In genomic region chr21:43917515-43918384, GRCh38 we compare ENCODE assay signal across 8 cellular contexts. TPM values are rescaled to one million over a fixed set of nuclear protein-coding genes. Genes with fewer than 3 reads are reported as not detected.
DNase-seq lines count a peak whose midpoint lies in the region; ATAC-seq and TF ChIP-seq lines count a peak whose summit lies in the region.
"Had no signal": no experiment of that assay in that cellular context is flagged by ENCODE, and none has a peak within 500 bp of the region (broad histone marks: within the 10 kb centered on the region; RNA-seq: fewer than 3 reads in every experiment).

No MANE protein-coding gene starts in this region.

- peaks cover 80% of the 10 kb centered on the region for H3K79me2 ChIP-seq in GM23248 (ENCODE audit: insufficient read depth)

- no peak; the same call in 1 of the 2 replicates for TF ChIP-seq CTCF in VCaP (conservative IDR thresholded peaks at IDR 0.05)

- no peaks in the 10 kb centered on the region for H3K9me3 ChIP-seq in GM23248 (ENCODE audit: low read depth)
- H3K9me3 ChIP-seq in effector memory CD4-positive, alpha-beta T cell (ENCODE audit: control insufficient read depth, low read length) = no peaks in the 10 kb centered on the region

- no peak for ATAC-seq in HG03439 (IDR thresholded peaks at IDR 0.05; ENCODE audit: unreplicated experiment)
- ATAC-seq in GM19452 (IDR thresholded peaks at IDR 0.05; ENCODE audit: unreplicated experiment) = no peak

- no peaks in the 10 kb centered on the region for H3F3A ChIP-seq in GM23248 (ENCODE audit: insufficient read depth)

- H3K9me2 ChIP-seq in GM23248 (ENCODE audit: insufficient read depth) = no peaks in the 10 kb centered on the region

- in situ Hi-C loops in GM23248 (cut with MboI) = no loop called here

- H3K9ac ChIP-seq in GM23248 = no peak overlapping the region

- H4K20me1 ChIP-seq in GM23248 (ENCODE audit: insufficient read depth) = no peaks in the 10 kb centered on the region; the same call in 1 of the 2 replicates

- H3K4me3 ChIP-seq in GM23248 = peak overlapping the region; percentile 69
- peak overlapping the region; percentile 54 for H3K4me3 ChIP-seq in effector memory CD4-positive, alpha-beta T cell (ENCODE audit: insufficient read depth, low read depth, low read length, poor library complexity, severe bottlenecking)

- WGBS in GM23248 (ENCODE audit: low coverage in 1 of 2, low lambda C conversion rate in 2 of 2, missing lambda C conversion rate in 2 of 2), 2 experiments = 79 to 84% methylated on average over 11 to 12 of the region's 12 CpGs

- no peaks in the 10 kb centered on the region for H3K36me3 ChIP-seq in GM23248 (ENCODE audit: low read depth)
- no peaks in the 10 kb centered on the region for H3K36me3 ChIP-seq in effector memory CD4-positive, alpha-beta T cell (ENCODE audit: control insufficient read depth, insufficient read depth, low read length)

- H3K4me1 ChIP-seq in GM23248 (ENCODE audit: insufficient read depth) = no peaks in the 10 kb centered on the region
- peaks cover 42% of the 10 kb centered on the region for H3K4me1 ChIP-seq in effector memory CD4-positive, alpha-beta T cell (ENCODE audit: control insufficient read depth, insufficient read depth, low read length, poor library complexity, severe bottlenecking)

- no peak overlapping the region for H3K27ac ChIP-seq in GM23248
- H3K27ac ChIP-seq in VCaP = 0 out of 2 replicates have a peak overlapping the region, but pooled peaks have one; percentile 1
- peak overlapping the region; percentile 76 for H3K27ac ChIP-seq in effector memory CD4-positive, alpha-beta T cell (ENCODE audit: insufficient read depth, low read length, poor library complexity, severe bottlenecking)

- no peak for DNase-seq in GM23248
- DNase-seq in effector memory CD4-positive, alpha-beta T cell = no peak
- peak; percentile 61 for DNase-seq in stimulated activated CD8-positive, alpha-beta memory T cell treated with anti-CD3 and anti-CD28 coated beads, Interleukin-4, amount 100 ng/mL, for 48 hours
- DNase-seq in SK-N-DZ (ENCODE audit: low spot score) = no peak
- DNase-seq: anterior cingulate cortex had no signal

- peak overlapping the region; percentile 79 for H3K4me2 ChIP-seq in GM23248 (ENCODE audit: unreplicated experiment)

- peak overlapping the region; percentile 41; the same call in 1 of the 2 replicates for H2AFZ ChIP-seq in GM23248

- no peaks in the 10 kb centered on the region for H3K27me3 ChIP-seq in GM23248 (replicated peaks; ENCODE audit: insufficient read depth)
- H3K27me3 ChIP-seq in effector memory CD4-positive, alpha-beta T cell (replicated peaks; ENCODE audit: control insufficient read depth, insufficient read depth, low read length, poor library complexity, severe bottlenecking) = no peaks in the 10 kb centered on the region

RNA-seq across cellular contexts. Expression of gene AGPAT3, which starts 52.7 kb away (rescaled TPM):
- 29.3 and 35.2 TPM in 2 replicates for total RNA-seq in GM23248 (2014; rRNA removed; shearing (Covaris generic))
- polyA plus RNA-seq in GM23248 (2016; fragmentation: Nextera tagmentation; extraction: Ambion mirVana) = 12.2 and 12.3 TPM in 2 replicates
- polyA plus RNA-seq in SK-N-DZ (2014; cell fraction: cytosol; rRNA removed) = 9.8 and 11.2 TPM in 2 replicates
- polyA plus RNA-seq in SK-N-DZ (2014; cell fraction: nucleus; rRNA removed) = 9.4 and 14.0 TPM in 2 replicates
